In genomic region chr22:36236338-36237319, GRCh38 we compare ENCODE assay signal across 11 cellular contexts. TPM values are rescaled to one million over a fixed set of nuclear protein-coding genes. Genes with fewer than 3 reads are reported as not detected.
DNase-seq lines count a peak whose midpoint lies in the region; ATAC-seq and TF ChIP-seq lines count a peak whose summit lies in the region.
"Had no signal": no experiment of that assay in that cellular context is flagged by ENCODE, and none has a peak within 500 bp of the region (broad histone marks: within the 10 kb centered on the region; RNA-seq: fewer than 3 reads in every experiment).

No MANE protein-coding gene starts in this region.

- TF ChIP-seq CTCF in lower lobe of right lung (IDR thresholded peaks at IDR 0.05) (no peak), tibial nerve (IDR thresholded peaks at IDR 0.05) (no peak)

- WGBS in tibial nerve, 2 donors = 78 to 83% methylated on average over 12 to 14 of the region's 14 CpGs

- no peaks in the 10 kb centered on the region for H3K9me3 Mint-ChIP-seq in activated T-cell treated with anti-CD3 and anti-CD28 coated beads, Interleukin-2, amount 50 U/mL, for 4 hours

- DNase-seq in activated T-cell treated with anti-CD3 and anti-CD28 coated beads, Interleukin-2, amount 50 U/mL, for 4 hours = no peak
- no peak for DNase-seq in activated T-cell treated with anti-CD3 and anti-CD28 coated beads for 4 hours
- no peak for DNase-seq in lower lobe of right lung
- no peak for DNase-seq in tibial nerve (ENCODE audit: low spot score in 2 of 2)
- DNase-seq in GM19238 (ENCODE audit: insufficient read length, low spot score) = no peak
- DNase-seq in DMS79 (lab: John Stamatoyannopoulos, UW) = no peak
- no peak for DNase-seq in NCI-H345 treated with DMSO at 0.1 percent for 48 hours (lab: John Stamatoyannopoulos, UW; ENCODE audit: unreplicated experiment)
- DNase-seq: activated naive CD4-positive, alpha-beta T cell treated with Interleukin-2 at 50 U/mL for 16 hours; BE2C; NCI-H1694 had no signal

- H3K4me3 Mint-ChIP-seq in activated T-cell treated with anti-CD3 and anti-CD28 coated beads, Interleukin-2, amount 50 U/mL, for 4 hours = peak overlapping the region; percentile 97

- H3K27ac ChIP-seq in angular gyrus (ENCODE audit: low read depth, low read length) (peak overlapping the region; percentile 57), lower lobe of right lung (no peak overlapping the region), tibial nerve (peak overlapping the region; percentile 77 to 98 (median 95))

- TF ChIP-seq POLR2A in tibial nerve (IDR thresholded peaks at IDR 0.05) = no peak

- H3K4me3 ChIP-seq in lower lobe of right lung = peak overlapping the region; percentile 80
- peak overlapping the region in 2 of 4 donors; percentile 65 to 67 for H3K4me3 ChIP-seq in tibial nerve

- peaks cover 54% of the 10 kb centered on the region for H3K36me3 Mint-ChIP-seq in activated T-cell treated with anti-CD3 and anti-CD28 coated beads, Interleukin-2, amount 50 U/mL, for 4 hours (ENCODE audit: insufficient read depth)

- TF ChIP-seq EP300 in tibial nerve (IDR thresholded peaks at IDR 0.05) = no peak

- H3K4me1 ChIP-seq in lower lobe of right lung (peaks cover 64% of the 10 kb centered on the region), tibial nerve (peaks cover 0 to 57% (median 33%) of the 10 kb centered on the region in 4 donors)

- H3K36me3 ChIP-seq in lower lobe of right lung (peaks cover 39% of the 10 kb centered on the region), tibial nerve (peaks cover 0 to 33% (median 9%) of the 10 kb centered on the region in 3 donors)
- H3K36me3 ChIP-seq: BE2C had no signal

- H3K27me3 ChIP-seq in lower lobe of right lung (ENCODE audit: low read depth) (no peaks in the 10 kb centered on the region), tibial nerve (no peaks in the 10 kb centered on the region)
- H3K27me3 ChIP-seq: BE2C had no signal

- no peaks in the 10 kb centered on the region for H3K27me3 Mint-ChIP-seq in activated T-cell treated with anti-CD3 and anti-CD28 coated beads, Interleukin-2, amount 50 U/mL, for 4 hours (ENCODE audit: low read depth)

- intact Hi-C loops in lower lobe of right lung (cut with DNase I) = no loop called here

- ATAC-seq in activated T-cell treated with anti-CD3 and anti-CD28 coated beads, Interleukin-2, amount 50 U/mL, for 4 hours = no peak
- no peak for ATAC-seq in lower lobe of right lung

- peaks cover 64% of the 10 kb centered on the region for H3K4me1 Mint-ChIP-seq in activated T-cell treated with anti-CD3 and anti-CD28 coated beads, Interleukin-2, amount 50 U/mL, for 4 hours (ENCODE audit: low read depth)

- H3K9me3 ChIP-seq in lower lobe of right lung (no peaks in the 10 kb centered on the region), tibial nerve (no peaks in the 10 kb centered on the region)
- H3K9me3 ChIP-seq: BE2C had no signal

RNA-seq across cellular contexts. Expression of gene APOL2, which starts 2.7 kb away (rescaled TPM):
- 100 to 1,000 TPM in 2 of 3 donors, 10 to 100 TPM in 1; 99.6 to 117 (median 106) TPM for total RNA-seq in activated T-cell treated with anti-CD3 and anti-CD28 coated beads, Interleukin-2, amount 50 U/mL, for 4 hours
- total RNA-seq in lower lobe of right lung (56.0 TPM), tibial nerve (100 to 1,000 TPM in 1 of 4 donors, 10 to 100 TPM in 3; 76.9 to 112 (median 79.4) TPM)

RNA-seq across cellular contexts. Expression of gene APOL1, which starts 16.3 kb away (rescaled TPM):
- total RNA-seq in activated T-cell treated with anti-CD3 and anti-CD28 coated beads, Interleukin-2, amount 50 U/mL, for 4 hours = 10 to 100 TPM; 39.8 to 53.1 (median 42.0) TPM
- total RNA-seq in lower lobe of right lung (85.8 TPM), tibial nerve (10 to 100 TPM in 3 of 4 donors, 1 to 10 TPM in 1; 8.3 to 16.8 (median 10.1) TPM)

RNA-seq across cellular contexts. Expression of gene APOL4, which starts 35.0 kb away (rescaled TPM):
- under 1 TPM in 1 of 3 donors, not detected in 2; 0.27 TPM for total RNA-seq in activated T-cell treated with anti-CD3 and anti-CD28 coated beads, Interleukin-2, amount 50 U/mL, for 4 hours
- total RNA-seq in lower lobe of right lung (29.0 TPM), tibial nerve (10 to 100 TPM in 2 of 4 donors, 1 to 10 TPM in 2; 1.2 to 57.6 (median 11.2) TPM)
